In genomic region chr20:21510414-21510971, GRCh38 we compare ENCODE assay signal across 9 cellular contexts. TPM values are rescaled to one million over a fixed set of nuclear protein-coding genes. Genes with fewer than 3 reads are reported as not detected.
DNase-seq lines count a peak whose midpoint lies in the region; ATAC-seq and TF ChIP-seq lines count a peak whose summit lies in the region.
"Had no signal": no experiment of that assay in that cellular context is flagged by ENCODE, and none has a peak within 500 bp of the region (broad histone marks: within the 10 kb centered on the region; RNA-seq: fewer than 3 reads in every experiment).

No MANE protein-coding gene starts in this region.

- no peak for TF ChIP-seq CTCF in GM13976 (IDR thresholded peaks at IDR 0.05; ENCODE audit: borderline replicate concordance, control extremely low read depth, extremely low read depth, insufficient read depth, missing control alignments)

- H3K9ac ChIP-seq in skeletal muscle tissue (ENCODE audit: low read depth in 1 of 3, low read length in 3 of 3): peak overlapping the region in 1 of 3 donors; percentile 47

- no peak overlapping the region for H3K27ac ChIP-seq in skeletal muscle tissue (ENCODE audit: low read depth, low read length)

- H3K9me3 ChIP-seq in skeletal muscle tissue (ENCODE audit: control insufficient read depth in 3 of 3, low read length in 3 of 3): no peaks in the 10 kb centered on the region

- in situ Hi-C loops in GM13976 (cut with MboI; ENCODE audit: low sequenced_read_pairs, unreplicated experiment): loop anchor here (25.0 kb wide), 2 partner anchors 398 to 1148 kb away; partner anchors contain the start of genes INSM1 and LINC00237

- peaks cover 32 to 49% (median 46%) of the 10 kb centered on the region in 3 donors for H3K4me1 ChIP-seq in skeletal muscle tissue (ENCODE audit: control insufficient read depth in 3 of 3, insufficient read depth in 3 of 3, low read length in 3 of 3)

- DNase-seq in GM13976 (ENCODE audit: low spot score): peak; percentile 51
- DNase-seq in activated T-cell treated with anti-CD3 and anti-CD28 coated beads, Interleukin-2, amount 50 U/mL, for 48 hours: peak; percentile 31 to 38
- peak; percentile 12 to 24 for DNase-seq in hippocampal formation (lab: John Stamatoyannopoulos, UW)
- no peak for DNase-seq in NCI-H446 treated with DMSO at 0.1 percent for 48 hours (lab: John Stamatoyannopoulos, UW)
- DNase-seq in HCEC 1CT: no peak
- DNase-seq: NCI-H146 had no signal

- ATAC-seq in GM21737 (IDR thresholded peaks at IDR 0.05; ENCODE audit: unreplicated experiment) (no peak), HG03159 (IDR thresholded peaks at IDR 0.05; ENCODE audit: unreplicated experiment) (no peak)

- H3K27me3 ChIP-seq in skeletal muscle tissue (ENCODE audit: control insufficient read depth in 3 of 3, insufficient read depth in 3 of 3, low read length in 3 of 3): peaks cover 85 to 90% (median 88%) of the 10 kb centered on the region in 3 donors

- no peaks in the 10 kb centered on the region for H3K36me3 ChIP-seq in skeletal muscle tissue (ENCODE audit: control insufficient read depth in 3 of 3, insufficient read depth in 3 of 3, low read length in 3 of 3)

- H3K4me3 ChIP-seq in skeletal muscle tissue (ENCODE audit: low read length in 3 of 3): peak overlapping the region; percentile 61 to 69 (median 62)

RNA-seq across cellular contexts. Expression of gene NKX2-2, which starts 3.4 kb away (rescaled TPM):
- not detected for total RNA-seq in skeletal muscle tissue

Comparison
In these comparisons a context has a peak if more than half of its experiments do, and no peak if none do; other contexts are left out.
1. DNase-seq: peak in GM13976 (single experiment), activated T-cell treated with anti-CD3 and anti-CD28 coated beads, Interleukin-2, amount 50 U/mL, for 48 hours (2 of 2) and hippocampal formation (2 of 2); none in NCI-H446 treated with DMSO at 0.1 percent for 48 hours (single experiment) and HCEC 1CT (single experiment).